Comparison of ENCODE assay signal across 27 cellular contexts in genomic region chr15:22231603-22232002, GRCh38.
A peak's percentile ranks its signal among the peaks of the same experiment; 100 is the strongest.
DNase-seq lines count a peak whose midpoint lies in the region; ATAC-seq and TF ChIP-seq lines count a peak whose summit lies in the region.
"Had no signal": no experiment of that assay in that cellular context is flagged by ENCODE, and none has a peak within 500 bp of the region (broad histone marks: within the 10 kb centered on the region; RNA-seq: fewer than 3 reads in every experiment).

No MANE protein-coding gene starts in this region.

- no peak for TF ChIP-seq POLR2A in testis (IDR thresholded peaks at IDR 0.05)

- H3K4me1 Mint-ChIP-seq in natural killer cell treated with Interleukin-12 subunit alpha and Interleukin-12 subunit beta and Interleukin-15 and Interleukin-18, amount 100 ng/mL, for 72 hours (ENCODE audit: low read depth in 2 of 2): peaks cover 0 to 9% of the 10 kb centered on the region in 2 donors
- peaks cover 0 to 24% of the 10 kb centered on the region in 2 donors for H3K4me1 Mint-ChIP-seq in natural killer cell
- H3K4me1 Mint-ChIP-seq: B cell; CD8-positive, alpha-beta memory T cell had no signal

- peak overlapping the region; percentile 37 for H2AFZ ChIP-seq in mammary epithelial cell (ENCODE audit: low read depth, low read length)

- H3K79me2 ChIP-seq in mammary epithelial cell (ENCODE audit: insufficient read depth, low read length): no peaks in the 10 kb centered on the region

- no peak for TF ChIP-seq CTCF in natural killer cell (IDR thresholded peaks at IDR 0.05)
- TF ChIP-seq CTCF in mammary epithelial cell (conservative IDR thresholded peaks at IDR 0.05 in 1 of 2, IDR thresholded peaks at IDR 0.05 in 1 of 2; ENCODE audit: extremely low read depth in 1 of 2, insufficient read depth in 1 of 2, low read depth in 1 of 2, low read length in 2 of 2): no peak
- TF ChIP-seq CTCF in testis (IDR thresholded peaks at IDR 0.05): no peak

- CTCF ChIA-PET in mammary epithelial cell (lab: Charles Lee; ENCODE audit: low non-redundant PET): no interaction called here

- no peaks in the 10 kb centered on the region for H3K9me3 Mint-ChIP-seq in natural killer cell treated with Interleukin-12 subunit alpha and Interleukin-12 subunit beta and Interleukin-15 and Interleukin-18, amount 100 ng/mL, for 72 hours
- H3K9me3 Mint-ChIP-seq in natural killer cell: no peaks in the 10 kb centered on the region
- H3K9me3 Mint-ChIP-seq: CD8-positive, alpha-beta memory T cell had no signal

- DNase-seq in natural killer cell treated with Interleukin-12 subunit alpha and Interleukin-12 subunit beta and Interleukin-15 and Interleukin-18, amount 100 ng/mL, for 72 hours (ENCODE audit: low spot score): peak; percentile 23
- DNase-seq in natural killer cell (no peak), mammary epithelial cell (no peak), right cardiac atrium (no peak), testis (peak; percentile 38), NCI-H128 (lab: John Stamatoyannopoulos, UW; ENCODE audit: unreplicated experiment) (no peak)
- DNase-seq in stimulated activated CD4-positive, alpha-beta T cell treated with anti-CD3 and anti-CD28 coated beads, Interleukin-2, amount 100 ng/mL, for 24 hours: no peak
- no peak for DNase-seq in activated naive CD4-positive, alpha-beta T cell treated with anti-CD3 and anti-CD28 coated beads, Interleukin-2, amount 50 U/mL, for 16 hours
- DNase-seq: CD8-positive, alpha-beta memory T cell; DMS 273 treated with DMSO at 0.1 percent for 48 hours; DMS79; EL; GF-D8; IMR-90; NCI-H1048; NCI-H1417 treated with DMSO at 0.1 percent for 48 hours; NCI-H1694 treated with DMSO at 0.1 percent for 48 hours; NCI-H446 treated with DMSO at 0.1 percent for 48 hours; NCI-H526; NCI-H82; NK-92 treated with Interleukin-12 subunit alpha and Interleukin-12 subunit beta, amount 100 ng/mL, for 24 hours; PC-3; SHP77 had no signal

- no TSS peak for BruUV-seq in mammary epithelial cell (replicated peaks; lab: Mats Ljungman, UMichigan)

- H3K27ac ChIP-seq in mammary epithelial cell (ENCODE audit: insufficient read depth, low read depth, low read length): no peak overlapping the region
- no peak overlapping the region for H3K27ac ChIP-seq in right cardiac atrium (ENCODE audit: low read length)
- no peak overlapping the region for H3K27ac ChIP-seq in testis
- H3K27ac ChIP-seq: C4-2B, KMS-11 had no signal

- no peak overlapping the region for H3K9ac ChIP-seq in mammary epithelial cell (ENCODE audit: insufficient read depth, low read length)
- H3K9ac ChIP-seq: KMS-11 had no signal

- no peak for ATAC-seq in natural killer cell treated with Interleukin-12 subunit alpha and Interleukin-12 subunit beta and Interleukin-15 and Interleukin-18, amount 100 ng/mL, for 72 hours
- ATAC-seq in natural killer cell (no peak), right cardiac atrium (peak; percentile 18 to 49)
- ATAC-seq: HCT116, PC-3 had no signal

- no peaks in the 10 kb centered on the region for H3K36me3 ChIP-seq in mammary epithelial cell (ENCODE audit: insufficient read depth, low read length)
- no peaks in the 10 kb centered on the region for H3K36me3 ChIP-seq in testis (ENCODE audit: low read depth, missing control alignments)

- H3K27me3 Mint-ChIP-seq in natural killer cell treated with Interleukin-12 subunit alpha and Interleukin-12 subunit beta and Interleukin-15 and Interleukin-18, amount 100 ng/mL, for 72 hours: no peaks in the 10 kb centered on the region
- no peaks in the 10 kb centered on the region for H3K27me3 Mint-ChIP-seq in natural killer cell (ENCODE audit: low read depth in 2 of 2)

- dilution Hi-C loops in mammary epithelial cell (cut with HindIII; ENCODE audit: low sequenced_read_pairs): no loop called here

- H3K27ac Mint-ChIP-seq in natural killer cell treated with Interleukin-12 subunit alpha and Interleukin-12 subunit beta and Interleukin-15 and Interleukin-18, amount 100 ng/mL, for 72 hours: no peak overlapping the region
- no peak overlapping the region for H3K27ac Mint-ChIP-seq in natural killer cell
- H3K27ac Mint-ChIP-seq: B cell had no signal

- H3K9me3 ChIP-seq in mammary epithelial cell (replicated peaks; ENCODE audit: insufficient read depth, low read length) (no peaks in the 10 kb centered on the region), right cardiac atrium (ENCODE audit: control insufficient read depth, low read length) (no peaks in the 10 kb centered on the region), testis (no peaks in the 10 kb centered on the region)

- 0% methylated on average over 2 of the region's 2 CpGs for WGBS in mammary epithelial cell (ENCODE audit: low coverage, missing lambda C conversion rate)
- WGBS in right cardiac atrium: 38% methylated on average over 2 of the region's 2 CpGs
- WGBS in testis, 2 donors: 52 to 58% methylated on average over 2 of the region's 2 CpGs

- H3K4me1 ChIP-seq in mammary epithelial cell (ENCODE audit: insufficient read depth, low read length) (no peaks in the 10 kb centered on the region), right cardiac atrium (ENCODE audit: control insufficient read depth, insufficient read depth, low read length) (no peaks in the 10 kb centered on the region), testis (no peaks in the 10 kb centered on the region)

- H3K4me2 ChIP-seq in mammary epithelial cell (ENCODE audit: insufficient read depth, low read depth, low read length): no peak overlapping the region
- H3K4me2 ChIP-seq: KMS-11 had no signal

- H4K20me1 ChIP-seq in mammary epithelial cell (ENCODE audit: insufficient read depth, low read length): no peaks in the 10 kb centered on the region

- in situ Hi-C loops in mammary epithelial cell (cut with MboI; ENCODE audit: low sequenced_read_pairs in 2 of 2): no loop called here

- H3K36me3 Mint-ChIP-seq in natural killer cell treated with Interleukin-12 subunit alpha and Interleukin-12 subunit beta and Interleukin-15 and Interleukin-18, amount 100 ng/mL, for 72 hours: no peaks in the 10 kb centered on the region
- H3K36me3 Mint-ChIP-seq in natural killer cell: no peaks in the 10 kb centered on the region

- intact Hi-C loops in natural killer cell (cut with micrococcal nuclease): loop anchor here (2.0 kb wide), 1 partner anchor 21 kb away; no protein-coding TSS in a partner anchor
- intact Hi-C loops in mammary epithelial cell (cut with micrococcal nuclease): no loop called here
- intact Hi-C loops in right cardiac atrium (cut with DNase I): no loop called here
- intact Hi-C loops in testis (cut with DNase I; ENCODE audit: low total_unique reads): no loop called here

- H3K27me3 ChIP-seq in mammary epithelial cell (ENCODE audit: insufficient read depth, low read length) (no peaks in the 10 kb centered on the region), right cardiac atrium (ENCODE audit: control insufficient read depth, insufficient read depth) (no peaks in the 10 kb centered on the region), testis (no peaks in the 10 kb centered on the region)

- no peak overlapping the region for H3K4me3 Mint-ChIP-seq in natural killer cell treated with Interleukin-12 subunit alpha and Interleukin-12 subunit beta and Interleukin-15 and Interleukin-18, amount 100 ng/mL, for 72 hours
- no peak overlapping the region for H3K4me3 Mint-ChIP-seq in natural killer cell
- H3K4me3 Mint-ChIP-seq: B cell; CD8-positive, alpha-beta memory T cell had no signal

- no peak overlapping the region for H3K4me3 ChIP-seq in mammary epithelial cell (replicated peaks in 1 of 3; ENCODE audit: insufficient read depth in 1 of 3, low read depth in 2 of 3, low read length in 3 of 3)
- no peak overlapping the region for H3K4me3 ChIP-seq in right cardiac atrium (ENCODE audit: low read length)
- H3K4me3 ChIP-seq in testis: no peak overlapping the region

Comparison
In these comparisons a context has a peak if more than half of its experiments do, and no peak if none do; other contexts are left out.
1. DNase-seq: peak in natural killer cell treated with Interleukin-12 subunit alpha and Interleukin-12 subunit beta and Interleukin-15 and Interleukin-18, amount 100 ng/mL, for 72 hours (single experiment) and testis (single experiment); none in natural killer cell (single experiment), mammary epithelial cell (single experiment), right cardiac atrium (0 of 3), NCI-H128 (single experiment), stimulated activated CD4-positive, alpha-beta T cell treated with anti-CD3 and anti-CD28 coated beads, Interleukin-2, amount 100 ng/mL, for 24 hours (0 of 2) and activated naive CD4-positive, alpha-beta T cell treated with anti-CD3 and anti-CD28 coated beads, Interleukin-2, amount 50 U/mL, for 16 hours (single experiment).
2. ATAC-seq: peak in right cardiac atrium (2 of 2); none in natural killer cell treated with Interleukin-12 subunit alpha and Interleukin-12 subunit beta and Interleukin-15 and Interleukin-18, amount 100 ng/mL, for 72 hours (0 of 2) and natural killer cell (0 of 3).